ENCODE assay signal across 10 cellular contexts in genomic region chr5:132474881-132475511, GRCh38. TPM values are rescaled to one million over a fixed set of nuclear protein-coding genes. Genes with fewer than 3 reads are reported as not detected.
A peak's percentile ranks its signal among the peaks of the same experiment; 100 is the strongest.
DNase-seq lines count a peak whose midpoint lies in the region; ATAC-seq, FAIRE-seq and TF ChIP-seq lines count a peak whose summit lies in the region.
"Had no signal": no experiment of that assay in that cellular context is flagged by ENCODE, and none has a peak within 500 bp of the region (broad histone marks: within the 10 kb centered on the region; RNA-seq: fewer than 3 reads in every experiment).

No MANE protein-coding gene starts in this region.

- no peak overlapping the region for H3K4me3 Mint-ChIP-seq in activated naive CD8-positive, alpha-beta T cell

- H3K36me3 ChIP-seq in right lobe of liver, result no peaks in the 10 kb centered on the region

- H3K27me3 Mint-ChIP-seq in activated naive CD8-positive, alpha-beta T cell, result no peaks in the 10 kb centered on the region

- WGBS in right lobe of liver (ENCODE audit: insufficient coverage, low coverage, low lambda C conversion rate, missing lambda C conversion rate), result 72% methylated on average over 4 of the region's 4 CpGs

- no peaks in the 10 kb centered on the region for H3K9me3 ChIP-seq in right lobe of liver

- no peaks in the 10 kb centered on the region for H3K27me3 ChIP-seq in right lobe of liver

- peak overlapping the region; percentile 74 for H3K27ac Mint-ChIP-seq in activated naive CD8-positive, alpha-beta T cell

- no peaks in the 10 kb centered on the region for H3K9me3 Mint-ChIP-seq in activated naive CD8-positive, alpha-beta T cell (ENCODE audit: low read depth)

- intact Hi-C loops in right lobe of liver (cut with DNase I), result no loop called here

- FAIRE-seq in HTR-8/SVneo (lab: Jason Lieb, UNC), result no peak

- peaks cover 74% of the 10 kb centered on the region for H3K4me1 Mint-ChIP-seq in activated naive CD8-positive, alpha-beta T cell (ENCODE audit: low read depth)

- no peak overlapping the region for H3K4me3 ChIP-seq in right lobe of liver

- TF ChIP-seq POLR2A in right lobe of liver (IDR thresholded peaks at IDR 0.05), result no peak

- H3K27ac ChIP-seq in right lobe of liver (peak overlapping the region; percentile 57 to 81 (median 74)), substantia nigra (ENCODE audit: low read depth, low read length, poor library complexity, severe bottlenecking) (peak overlapping the region; percentile 53)

- peaks cover 0 to 37% (median 20%) of the 10 kb centered on the region in 4 donors for H3K4me1 ChIP-seq in right lobe of liver

- TF ChIP-seq CTCF in right lobe of liver (IDR thresholded peaks at IDR 0.05), result no peak

- no peak for ATAC-seq in right lobe of liver
- no peak for ATAC-seq in HG02970 (IDR thresholded peaks at IDR 0.05; ENCODE audit: low FRiP score, unreplicated experiment)

- peak; percentile 65 for DNase-seq in NCI-H82 (lab: John Stamatoyannopoulos, UW)
- no peak for DNase-seq in NCI-H82 treated with DMSO at 0.1 percent for 48 hours (lab: John Stamatoyannopoulos, UW; ENCODE audit: unreplicated experiment)
- DNase-seq in right lobe of liver, result no peak
- DNase-seq in substantia nigra (lab: John Stamatoyannopoulos, UW), result no peak
- DNase-seq in HTR-8/SVneo (ENCODE audit: insufficient read length, low spot score), result no peak
- no peak for DNase-seq in NCI-H2171 treated with DMSO at 0.1 percent for 48 hours (lab: John Stamatoyannopoulos, UW)
- DNase-seq: 8988T, KG1 had no signal

- no peaks in the 10 kb centered on the region for H3K36me3 Mint-ChIP-seq in activated naive CD8-positive, alpha-beta T cell

RNA-seq across cellular contexts. Expression of gene IRF1, which starts 15.6 kb away (rescaled TPM):
- total RNA-seq in right lobe of liver, result 10 to 100 TPM; 23.9 to 38.3 (median 30.2) TPM
